25 cellular contexts compared by ENCODE assay signal in genomic region chr14:43621282-43621681, GRCh38.
DNase-seq lines count a peak whose midpoint lies in the region; ATAC-seq, FAIRE-seq and TF ChIP-seq lines count a peak whose summit lies in the region.
"Had no signal": no experiment of that assay in that cellular context is flagged by ENCODE, and none has a peak within 500 bp of the region (broad histone marks: within the 10 kb centered on the region; RNA-seq: fewer than 3 reads in every experiment).

No MANE protein-coding gene starts in this region.

- H3K4me1 ChIP-seq in foreskin keratinocyte (no peaks in the 10 kb centered on the region), ovary (ENCODE audit: insufficient read depth) (no peaks in the 10 kb centered on the region)
- H3K4me1 ChIP-seq: BLaER1 had no signal

- peak; percentile 11 for DNase-seq in RWPE1 (ENCODE audit: low spot score)
- DNase-seq in foreskin keratinocyte = peak; percentile 27 to 71
- no peak for DNase-seq in ovary
- no peak for DNase-seq in RKO (ENCODE audit: low spot score)
- DNase-seq in frontal cortex (ENCODE audit: low spot score in 2 of 2) = no peak
- DNase-seq: CD4-positive, alpha-beta T cell; COR-L47; HCEC 1CT; KBM-7; NCI-H1048; NCI-H1417; NCI-H1694; NCI-H2081; NCI-H2171; NCI-H345; NCI-H524; NCI-H748 treated with DMSO at 0.1 percent for 48 hours; PC-3; SHP77; T-cell had no signal

- TF ChIP-seq CTCF in RWPE1 (conservative IDR thresholded peaks at IDR 0.05; ENCODE audit: low read depth) (no peak), foreskin keratinocyte (conservative IDR thresholded peaks at IDR 0.05) (no peak), ovary (IDR thresholded peaks at IDR 0.05) (no peak)

- ATAC-seq in GM18520 (IDR thresholded peaks at IDR 0.05; ENCODE audit: unreplicated experiment) (peak; percentile 73), HG03439 (IDR thresholded peaks at IDR 0.05; ENCODE audit: unreplicated experiment) (peak; percentile 76), foreskin keratinocyte (peak; percentile 91)
- ATAC-seq: PC-3, T-cell had no signal

- POLR2A ChIA-PET in RWPE1 (lab: Yijun Ruan, JAX; ENCODE audit: low non-redundant PET) = no interaction called here

- H3K27ac ChIP-seq in RWPE1 (no peak overlapping the region), foreskin keratinocyte (no peak overlapping the region), ovary (no peak overlapping the region)
- H3K27ac ChIP-seq: BLaER1 had no signal

- intact Hi-C loops in ovary (cut with DNase I) = no loop called here

- no peak for TF ChIP-seq POLR2A in ovary (IDR thresholded peaks at IDR 0.05)

- no peak for FAIRE-seq in frontal cortex (lab: Jason Lieb, UNC)
- FAIRE-seq: G401.6, H1 had no signal

- TF ChIP-seq EP300 in ovary (IDR thresholded peaks at IDR 0.05) = no peak

- H3K4me3 ChIP-seq in ovary = no peak overlapping the region
- H3K4me3 ChIP-seq: BLaER1 had no signal

- H3K27me3 ChIP-seq in foreskin keratinocyte (no peaks in the 10 kb centered on the region), ovary (no peaks in the 10 kb centered on the region)
- H3K27me3 ChIP-seq: BLaER1 had no signal

- no peaks in the 10 kb centered on the region for H3K9me3 ChIP-seq in ovary
- H3K9me3 ChIP-seq: BLaER1 had no signal

- CTCF ChIA-PET in RWPE1 (lab: Yijun Ruan, JAX) = no interaction called here

- no peaks in the 10 kb centered on the region for H3K36me3 ChIP-seq in ovary
- H3K36me3 ChIP-seq: BLaER1 had no signal

Comparison
In these comparisons a context has a peak if more than half of its experiments do, and no peak if none do; other contexts are left out.
1. DNase-seq: peak in RWPE1 (single experiment) and foreskin keratinocyte (2 of 2); none in ovary (0 of 5), RKO (single experiment) and frontal cortex (0 of 2).
2. Peak in every context shown above with its lines, with median percentiles within 50 percentile points of each other: ATAC-seq.